8 cellular contexts compared by ENCODE assay signal in the genomic region with DNA sequence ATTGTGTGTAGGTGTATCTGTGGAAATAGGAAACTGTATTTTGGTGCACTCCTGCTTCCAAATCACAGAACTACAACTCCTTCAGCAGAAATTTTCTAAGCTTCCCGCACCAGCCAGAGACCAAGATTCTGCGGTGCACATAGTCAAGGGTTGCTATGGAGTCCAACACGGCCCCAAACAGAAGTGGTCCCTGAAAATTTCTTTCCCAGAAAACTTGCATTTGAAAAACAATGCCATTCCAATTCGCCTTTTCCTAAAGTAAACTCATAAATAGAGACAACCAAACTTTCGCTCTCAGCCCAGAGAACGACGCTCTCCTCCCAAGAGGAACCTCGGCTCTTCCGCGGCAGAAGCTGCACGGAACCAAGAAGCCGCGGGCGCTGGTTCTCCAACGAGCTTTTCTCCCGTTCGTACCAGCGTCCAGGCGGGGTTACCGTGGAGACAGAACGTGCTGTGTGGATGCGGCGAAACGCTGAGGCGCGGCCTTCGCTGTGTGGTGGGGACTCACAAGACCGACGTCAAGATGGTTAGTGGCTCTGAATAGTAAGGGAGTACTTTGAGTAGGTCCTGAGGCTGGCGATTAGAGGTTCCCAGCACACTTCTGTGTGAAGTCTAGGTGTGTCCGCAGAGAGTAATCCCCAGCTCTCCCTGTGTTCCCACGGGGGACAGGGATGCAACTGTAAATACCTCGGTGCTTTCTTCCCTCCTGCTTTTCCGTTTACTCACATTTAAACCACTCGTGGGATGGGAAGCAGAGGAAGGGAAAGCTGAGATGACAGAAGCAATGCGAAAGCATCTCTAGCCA. TPM values are rescaled to one million over a fixed set of nuclear protein-coding genes. Genes with fewer than 3 reads are reported as not detected.
DNase-seq lines count a peak whose midpoint lies in the region; ATAC-seq lines count a peak whose summit lies in the region.

No MANE protein-coding gene starts in this region.

- H3K23ac ChIP-seq in mesendoderm (ENCODE audit: low read length): no peak overlapping the region

- H3K4me3 ChIP-seq in endocrine pancreas (ENCODE audit: control insufficient read depth, insufficient read depth, low read length) (peak overlapping the region; percentile 84), mesendoderm (ENCODE audit: low read length) (peak overlapping the region; percentile 57)

- H3K56ac ChIP-seq in mesendoderm (ENCODE audit: low read length): peak overlapping the region; percentile 69

- H3K4me2 ChIP-seq in mesendoderm (ENCODE audit: low read length): peak overlapping the region; percentile 77

- H4K5ac ChIP-seq in mesendoderm (ENCODE audit: low read length): peak overlapping the region; percentile 64

- H3K9me3 Mint-ChIP-seq in activated CD8-positive, alpha-beta memory T cell treated with anti-CD3 and anti-CD28 coated beads, Interleukin-2, amount 10 ng/mL, durations not matched to agents 7 days and 5 days (ENCODE audit: low read depth): no peaks in the 10 kb centered on the region

- peaks cover 2% of the 10 kb centered on the region for H3K27me3 Mint-ChIP-seq in activated CD8-positive, alpha-beta memory T cell treated with anti-CD3 and anti-CD28 coated beads, Interleukin-2, amount 10 ng/mL, durations not matched to agents 7 days and 5 days

- H3K27ac Mint-ChIP-seq in activated CD8-positive, alpha-beta memory T cell treated with anti-CD3 and anti-CD28 coated beads, Interleukin-2, amount 10 ng/mL, durations not matched to agents 7 days and 5 days: peak overlapping the region; percentile 66

- H3K4ac ChIP-seq in mesendoderm (ENCODE audit: low read depth, low read length): no peak overlapping the region

- H3K9me3 ChIP-seq in endocrine pancreas (ENCODE audit: control insufficient read depth, low read length): no peaks in the 10 kb centered on the region

- H3K4me3 Mint-ChIP-seq in activated CD8-positive, alpha-beta memory T cell treated with anti-CD3 and anti-CD28 coated beads, Interleukin-2, amount 10 ng/mL, durations not matched to agents 7 days and 5 days: peak overlapping the region; percentile 78

- CTCF ChIA-PET in activated CD8-positive, alpha-beta memory T cell treated with anti-CD3 and anti-CD28 coated beads, Interleukin-2, amount 10 ng/mL, durations not matched to agents 7 days and 5 days (lab: Charles Lee): interaction anchor here (0.7 to 2.8 kb wide), 9 partner anchors 14 to 256 kb away, joined by 3 to 10 read pairs (median 4); no protein-coding TSS in a partner anchor

- no peak overlapping the region for H2BK120ac ChIP-seq in mesendoderm (ENCODE audit: low read depth, low read length)

- H3K79me1 ChIP-seq in mesendoderm (ENCODE audit: low read length): no peaks in the 10 kb centered on the region

- peak; percentile 93 for ATAC-seq in GM19468 (IDR thresholded peaks at IDR 0.05; ENCODE audit: extremely low read depth, unreplicated experiment)
- ATAC-seq in activated CD8-positive, alpha-beta memory T cell treated with anti-CD3 and anti-CD28 coated beads, Interleukin-2, amount 10 ng/mL, durations not matched to agents 7 days and 5 days: peak; percentile 99

- H3K9ac ChIP-seq in endocrine pancreas (ENCODE audit: control insufficient read depth, insufficient read depth, low read length) (peak overlapping the region; percentile 79), mesendoderm (ENCODE audit: low read length) (peak overlapping the region; percentile 71)

- H3K4me1 ChIP-seq in endocrine pancreas (ENCODE audit: control insufficient read depth, insufficient read depth, low read length) (peaks cover 6% of the 10 kb centered on the region), mesendoderm (ENCODE audit: control insufficient read depth, low read depth, low read length) (no peaks in the 10 kb centered on the region)

- H3K36me3 ChIP-seq in endocrine pancreas (ENCODE audit: control insufficient read depth, insufficient read depth, low read length) (no peaks in the 10 kb centered on the region), mesendoderm (ENCODE audit: control insufficient read depth, insufficient read depth, low read length) (no peaks in the 10 kb centered on the region)

- H3K27me3 ChIP-seq in endocrine pancreas (ENCODE audit: control insufficient read depth, insufficient read depth, low read length): no peaks in the 10 kb centered on the region
- H3K27me3 ChIP-seq in mesendoderm (ENCODE audit: insufficient read depth, low read length, poor library complexity): no peaks in the 10 kb centered on the region

- no peak overlapping the region for H4K8ac ChIP-seq in mesendoderm (ENCODE audit: low read depth, low read length)

- no peak overlapping the region for H2BK5ac ChIP-seq in mesendoderm (ENCODE audit: low read length)

- H3K27ac ChIP-seq in mesendoderm (ENCODE audit: low read depth, low read length): no peak overlapping the region

- no peaks in the 10 kb centered on the region for H3K79me2 ChIP-seq in mesendoderm (ENCODE audit: control insufficient read depth, insufficient read depth, low read length)

- peaks cover 1% of the 10 kb centered on the region for H3K36me3 Mint-ChIP-seq in activated CD8-positive, alpha-beta memory T cell treated with anti-CD3 and anti-CD28 coated beads, Interleukin-2, amount 10 ng/mL, durations not matched to agents 7 days and 5 days

- peaks cover 18% of the 10 kb centered on the region for H3K4me1 Mint-ChIP-seq in activated CD8-positive, alpha-beta memory T cell treated with anti-CD3 and anti-CD28 coated beads, Interleukin-2, amount 10 ng/mL, durations not matched to agents 7 days and 5 days

- DNase-seq in COLO829 (ENCODE audit: low spot score) (peak; percentile 99), HS-5 (ENCODE audit: low read depth) (peak; percentile 58), NOMO-1 treated with DMSO at 0.1 percent for 48 hours (lab: John Stamatoyannopoulos, UW; ENCODE audit: unreplicated experiment) (peak; percentile 71), mesendoderm (peak; percentile 92)
- DNase-seq in activated CD8-positive, alpha-beta memory T cell treated with anti-CD3 and anti-CD28 coated beads, Interleukin-2, amount 10 ng/mL, durations not matched to agents 7 days and 5 days: peak; percentile 92
- peak; percentile 63 for DNase-seq in stimulated activated CD8-positive, alpha-beta memory T cell treated with anti-CD3 and anti-CD28 coated beads, Interleukin-12 subunit alpha, Interleukin-12 subunit beta, amount 100 ng/mL, for 24 hours (ENCODE audit: extremely low read depth)

- no peak overlapping the region for H3K18ac ChIP-seq in mesendoderm (ENCODE audit: low read length)

- no CpG with 5 or more reads among the region's 36 CpGs for WGBS in mesendoderm (ENCODE audit: extremely low coverage, insufficient coverage, low lambda C conversion rate)

- no peak overlapping the region for H2BK15ac ChIP-seq in mesendoderm (replicated peaks; ENCODE audit: low read depth)

- H2AK5ac ChIP-seq in mesendoderm (ENCODE audit: low read length): no peak overlapping the region

RNA-seq across cellular contexts. Expression of a gene that starts 24.0 kb away (rescaled TPM):
- total RNA-seq in activated CD8-positive, alpha-beta memory T cell treated with anti-CD3 and anti-CD28 coated beads, Interleukin-2, amount 10 ng/mL, durations not matched to agents 7 days and 5 days: 100 to 1,000 TPM; 125 to 139 TPM
- 46.4 TPM for polyA plus RNA-seq in mesendoderm (2013, experiment 1 of 2)
- polyA plus RNA-seq in mesendoderm (2013, experiment 2 of 2): 44.8 TPM
